1 cellular context compared by ENCODE assay signal in genomic region chr14:101980700-101981099, GRCh38.
TF ChIP-seq lines count a peak whose summit lies in the region.

No MANE protein-coding gene starts in this region.

TF ChIP-seq in GM12878, 131 proteins besides CTCF, POLR2A, EP300 and RAD21 (continued from another document and continues in another):
- TF ChIP-seq, protein P1, sequence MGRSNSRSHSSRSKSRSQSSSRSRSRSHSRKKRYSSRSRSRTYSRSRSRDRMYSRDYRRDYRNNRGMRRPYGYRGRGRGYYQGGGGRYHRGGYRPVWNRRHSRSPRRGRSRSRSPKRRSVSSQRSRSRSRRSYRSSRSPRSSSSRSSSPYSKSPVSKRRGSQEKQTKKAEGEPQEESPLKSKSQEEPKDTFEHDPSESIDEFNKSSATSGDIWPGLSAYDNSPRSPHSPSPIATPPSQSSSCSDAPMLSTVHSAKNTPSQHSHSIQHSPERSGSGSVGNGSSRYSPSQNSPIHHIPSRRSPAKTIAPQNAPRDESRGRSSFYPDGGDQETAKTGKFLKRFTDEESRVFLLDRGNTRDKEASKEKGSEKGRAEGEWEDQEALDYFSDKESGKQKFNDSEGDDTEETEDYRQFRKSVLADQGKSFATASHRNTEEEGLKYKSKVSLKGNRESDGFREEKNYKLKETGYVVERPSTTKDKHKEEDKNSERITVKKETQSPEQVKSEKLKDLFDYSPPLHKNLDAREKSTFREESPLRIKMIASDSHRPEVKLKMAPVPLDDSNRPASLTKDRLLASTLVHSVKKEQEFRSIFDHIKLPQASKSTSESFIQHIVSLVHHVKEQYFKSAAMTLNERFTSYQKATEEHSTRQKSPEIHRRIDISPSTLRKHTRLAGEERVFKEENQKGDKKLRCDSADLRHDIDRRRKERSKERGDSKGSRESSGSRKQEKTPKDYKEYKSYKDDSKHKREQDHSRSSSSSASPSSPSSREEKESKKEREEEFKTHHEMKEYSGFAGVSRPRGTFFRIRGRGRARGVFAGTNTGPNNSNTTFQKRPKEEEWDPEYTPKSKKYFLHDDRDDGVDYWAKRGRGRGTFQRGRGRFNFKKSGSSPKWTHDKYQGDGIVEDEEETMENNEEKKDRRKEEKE (IDR thresholded peaks at IDR 0.05): no peak
- TF ChIP-seq SMC3 (IDR thresholded peaks at IDR 0.05; ENCODE audit: borderline replicate concordance, low read length) (no peak), MXI1 (IDR thresholded peaks at IDR 0.05; ENCODE audit: low read depth, low read length) (no peak), PAX5 (IDR thresholded peaks at IDR 0.05; ENCODE audit: borderline replicate concordance, low read depth, low read length) (0 out of 2 replicates have a peak, but pooled peaks have one; percentile 6), USF2 (IDR thresholded peaks at IDR 0.05; ENCODE audit: borderline replicate concordance, low read depth, low read length) (no peak), ATF7 (IDR thresholded peaks at IDR 0.05; ENCODE audit: low read depth) (peak; percentile 68), RUNX3 (IDR thresholded peaks at IDR 0.05; ENCODE audit: low read length) (peak; percentile 70), BHLHE40 (IDR thresholded peaks at IDR 0.05; ENCODE audit: borderline replicate concordance in 1 of 2, low read depth in 2 of 2, low read length in 1 of 2) (peak; percentile 54 to 61; a peak in 2 of 4 replicates), BMI1 (IDR thresholded peaks at IDR 0.05; ENCODE audit: borderline replicate concordance) (no peak), MEF2B (IDR thresholded peaks at IDR 0.05; ENCODE audit: partially characterized antibody, poor library complexity, severe bottlenecking) (no peak), EED (IDR thresholded peaks at IDR 0.05; ENCODE audit: low read depth) (peak; percentile 49; the same call in 1 of the 2 replicates), BCL11A (IDR thresholded peaks at IDR 0.05; ENCODE audit: low read depth, low read length) (peak; percentile 38; the same call in 1 of the 2 replicates), NKRF (conservative IDR thresholded peaks at IDR 0.05) (no peak), ZNF207 (IDR thresholded peaks at IDR 0.05; ENCODE audit: borderline replicate concordance) (no peak), IKZF2 (IDR thresholded peaks at IDR 0.05) (peak; percentile 89 to 91), ZBED1 (IDR thresholded peaks at IDR 0.05; ENCODE audit: borderline replicate concordance) (0 out of 2 replicates have a peak, but pooled peaks have one; percentile 22), SRF (IDR thresholded peaks at IDR 0.05; ENCODE audit: low read depth in 2 of 2, low read length in 2 of 2) (no peak), GATAD2B (conservative IDR thresholded peaks at IDR 0.05; ENCODE audit: low read depth) (no peak), CREM (IDR thresholded peaks at IDR 0.05; ENCODE audit: low read depth) (0 out of 2 replicates have a peak, but pooled peaks have one; percentile 8), GABPA (IDR thresholded peaks at IDR 0.05; ENCODE audit: low read depth) (no peak), ZNF384 (IDR thresholded peaks at IDR 0.05; ENCODE audit: borderline replicate concordance, low read depth, low read length) (no peak), SMAD1 (IDR thresholded peaks at IDR 0.05; ENCODE audit: low read depth, partially characterized antibody) (no peak), SPI1 (IDR thresholded peaks at IDR 0.05; ENCODE audit: borderline replicate concordance, insufficient read depth, low read depth, low read length) (peak; percentile 94), JUNB (IDR thresholded peaks at IDR 0.05) (peak; percentile 51), TAF1 (IDR thresholded peaks at IDR 0.05; ENCODE audit: borderline replicate concordance, low read depth, low read length) (no peak), CHD2 (IDR thresholded peaks at IDR 0.05; ENCODE audit: borderline replicate concordance, low read depth, low read length) (peak; percentile 30; the same call in 1 of the 2 replicates), ATF2 (IDR thresholded peaks at IDR 0.05; ENCODE audit: low read length) (no peak), KDM1A (IDR thresholded peaks at IDR 0.05; ENCODE audit: borderline replicate concordance) (no peak), POLR2AphosphoS5 (IDR thresholded peaks at IDR 0.05; ENCODE audit: low read length) (no peak), NRF1 (conservative IDR thresholded peaks at IDR 0.05; ENCODE audit: low read depth, low read length) (no peak), STAT1 (conservative IDR thresholded peaks at IDR 0.05) (no peak), CHD1 (IDR thresholded peaks at IDR 0.05; ENCODE audit: low read depth, low read length) (no peak), LARP7 (IDR thresholded peaks at IDR 0.05) (no peak), IKZF1 (conservative IDR thresholded peaks at IDR 0.05) (peak; percentile 65), SREBF2 (IDR thresholded peaks at IDR 0.05; ENCODE audit: low read length) (no peak), TBL1XR1 (IDR thresholded peaks at IDR 0.05; ENCODE audit: low read depth, low read length) (no peak), DPF2 (IDR thresholded peaks at IDR 0.05) (peak; percentile 53; the same call in 1 of the 2 replicates), IRF3 (IDR thresholded peaks at IDR 0.05) (no peak), SMARCA5 (IDR thresholded peaks at IDR 0.05) (0 out of 2 replicates have a peak, but pooled peaks have one; percentile 20), IRF4 (IDR thresholded peaks at IDR 0.05; ENCODE audit: low read depth, low read length) (peak; percentile 84), HDAC2 (IDR thresholded peaks at IDR 0.05) (no peak), RB1 (IDR thresholded peaks at IDR 0.05; ENCODE audit: borderline replicate concordance) (no peak)
- TF ChIP-seq, protein P2, sequence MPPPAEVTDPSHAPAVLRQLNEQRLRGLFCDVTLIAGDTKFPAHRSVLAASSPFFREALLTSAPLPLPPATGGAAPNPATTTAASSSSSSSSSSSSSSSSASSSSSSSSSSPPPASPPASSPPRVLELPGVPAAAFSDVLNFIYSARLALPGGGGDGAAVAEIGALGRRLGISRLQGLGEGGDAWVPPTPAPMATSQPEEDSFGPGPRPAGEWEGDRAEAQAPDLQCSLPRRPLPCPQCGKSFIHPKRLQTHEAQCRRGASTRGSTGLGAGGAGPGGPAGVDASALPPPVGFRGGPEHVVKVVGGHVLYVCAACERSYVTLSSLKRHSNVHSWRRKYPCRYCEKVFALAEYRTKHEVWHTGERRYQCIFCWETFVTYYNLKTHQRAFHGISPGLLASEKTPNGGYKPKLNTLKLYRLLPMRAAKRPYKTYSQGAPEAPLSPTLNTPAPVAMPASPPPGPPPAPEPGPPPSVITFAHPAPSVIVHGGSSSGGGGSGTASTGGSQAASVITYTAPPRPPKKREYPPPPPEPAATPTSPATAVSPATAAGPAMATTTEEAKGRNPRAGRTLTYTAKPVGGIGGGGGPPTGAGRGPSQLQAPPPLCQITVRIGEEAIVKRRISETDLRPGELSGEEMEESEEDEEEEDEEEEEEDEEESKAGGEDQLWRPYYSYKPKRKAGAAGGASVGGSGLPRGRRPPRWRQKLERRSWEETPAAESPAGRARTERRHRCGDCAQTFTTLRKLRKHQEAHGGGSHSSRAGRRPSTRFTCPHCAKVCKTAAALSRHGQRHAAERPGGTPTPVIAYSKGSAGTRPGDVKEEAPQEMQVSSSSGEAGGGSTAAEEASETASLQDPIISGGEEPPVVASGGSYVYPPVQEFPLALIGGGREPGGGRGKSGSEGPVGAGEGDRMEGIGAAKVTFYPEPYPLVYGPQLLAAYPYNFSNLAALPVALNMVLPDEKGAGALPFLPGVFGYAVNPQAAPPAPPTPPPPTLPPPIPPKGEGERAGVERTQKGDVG (CRISPR knock-in tag; IDR thresholded peaks at IDR 0.05): no peak
- TF ChIP-seq, protein P3, sequence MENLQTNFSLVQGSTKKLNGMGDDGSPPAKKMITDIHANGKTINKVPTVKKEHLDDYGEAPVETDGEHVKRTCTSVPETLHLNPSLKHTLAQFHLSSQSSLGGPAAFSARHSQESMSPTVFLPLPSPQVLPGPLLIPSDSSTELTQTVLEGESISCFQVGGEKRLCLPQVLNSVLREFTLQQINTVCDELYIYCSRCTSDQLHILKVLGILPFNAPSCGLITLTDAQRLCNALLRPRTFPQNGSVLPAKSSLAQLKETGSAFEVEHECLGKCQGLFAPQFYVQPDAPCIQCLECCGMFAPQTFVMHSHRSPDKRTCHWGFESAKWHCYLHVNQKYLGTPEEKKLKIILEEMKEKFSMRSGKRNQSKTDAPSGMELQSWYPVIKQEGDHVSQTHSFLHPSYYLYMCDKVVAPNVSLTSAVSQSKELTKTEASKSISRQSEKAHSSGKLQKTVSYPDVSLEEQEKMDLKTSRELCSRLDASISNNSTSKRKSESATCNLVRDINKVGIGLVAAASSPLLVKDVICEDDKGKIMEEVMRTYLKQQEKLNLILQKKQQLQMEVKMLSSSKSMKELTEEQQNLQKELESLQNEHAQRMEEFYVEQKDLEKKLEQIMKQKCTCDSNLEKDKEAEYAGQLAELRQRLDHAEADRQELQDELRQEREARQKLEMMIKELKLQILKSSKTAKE (IDR thresholded peaks at IDR 0.05; ENCODE audit: low read depth, poor library complexity, severe bottlenecking): no peak
- TF ChIP-seq, protein P4, sequence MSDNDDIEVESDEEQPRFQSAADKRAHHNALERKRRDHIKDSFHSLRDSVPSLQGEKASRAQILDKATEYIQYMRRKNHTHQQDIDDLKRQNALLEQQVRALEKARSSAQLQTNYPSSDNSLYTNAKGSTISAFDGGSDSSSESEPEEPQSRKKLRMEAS (IDR thresholded peaks at IDR 0.05; ENCODE audit: low read depth, low read length): no peak
- TF ChIP-seq, protein P5, sequence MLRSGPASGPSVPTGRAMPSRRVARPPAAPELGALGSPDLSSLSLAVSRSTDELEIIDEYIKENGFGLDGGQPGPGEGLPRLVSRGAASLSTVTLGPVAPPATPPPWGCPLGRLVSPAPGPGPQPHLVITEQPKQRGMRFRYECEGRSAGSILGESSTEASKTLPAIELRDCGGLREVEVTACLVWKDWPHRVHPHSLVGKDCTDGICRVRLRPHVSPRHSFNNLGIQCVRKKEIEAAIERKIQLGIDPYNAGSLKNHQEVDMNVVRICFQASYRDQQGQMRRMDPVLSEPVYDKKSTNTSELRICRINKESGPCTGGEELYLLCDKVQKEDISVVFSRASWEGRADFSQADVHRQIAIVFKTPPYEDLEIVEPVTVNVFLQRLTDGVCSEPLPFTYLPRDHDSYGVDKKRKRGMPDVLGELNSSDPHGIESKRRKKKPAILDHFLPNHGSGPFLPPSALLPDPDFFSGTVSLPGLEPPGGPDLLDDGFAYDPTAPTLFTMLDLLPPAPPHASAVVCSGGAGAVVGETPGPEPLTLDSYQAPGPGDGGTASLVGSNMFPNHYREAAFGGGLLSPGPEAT (IDR thresholded peaks at IDR 0.05; ENCODE audit: low read depth): peak; percentile 85
- TF ChIP-seq, protein P6, sequence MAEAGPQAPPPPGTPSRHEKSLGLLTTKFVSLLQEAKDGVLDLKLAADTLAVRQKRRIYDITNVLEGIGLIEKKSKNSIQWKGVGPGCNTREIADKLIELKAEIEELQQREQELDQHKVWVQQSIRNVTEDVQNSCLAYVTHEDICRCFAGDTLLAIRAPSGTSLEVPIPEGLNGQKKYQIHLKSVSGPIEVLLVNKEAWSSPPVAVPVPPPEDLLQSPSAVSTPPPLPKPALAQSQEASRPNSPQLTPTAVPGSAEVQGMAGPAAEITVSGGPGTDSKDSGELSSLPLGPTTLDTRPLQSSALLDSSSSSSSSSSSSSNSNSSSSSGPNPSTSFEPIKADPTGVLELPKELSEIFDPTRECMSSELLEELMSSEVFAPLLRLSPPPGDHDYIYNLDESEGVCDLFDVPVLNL (IDR thresholded peaks at IDR 0.05; ENCODE audit: low read depth, low read length): no peak
- TF ChIP-seq, protein P7, sequence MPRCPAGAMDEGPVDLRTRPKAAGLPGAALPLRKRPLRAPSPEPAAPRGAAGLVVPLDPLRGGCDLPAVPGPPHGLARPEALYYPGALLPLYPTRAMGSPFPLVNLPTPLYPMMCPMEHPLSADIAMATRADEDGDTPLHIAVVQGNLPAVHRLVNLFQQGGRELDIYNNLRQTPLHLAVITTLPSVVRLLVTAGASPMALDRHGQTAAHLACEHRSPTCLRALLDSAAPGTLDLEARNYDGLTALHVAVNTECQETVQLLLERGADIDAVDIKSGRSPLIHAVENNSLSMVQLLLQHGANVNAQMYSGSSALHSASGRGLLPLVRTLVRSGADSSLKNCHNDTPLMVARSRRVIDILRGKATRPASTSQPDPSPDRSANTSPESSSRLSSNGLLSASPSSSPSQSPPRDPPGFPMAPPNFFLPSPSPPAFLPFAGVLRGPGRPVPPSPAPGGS (IDR thresholded peaks at IDR 0.05; ENCODE audit: borderline replicate concordance, insufficient read depth, low read depth, low read length, poor library complexity, severe bottlenecking): no peak
